ENCODE assay signal across 8 cellular contexts in genomic region chr12:124916370-124917134, GRCh38. TPM values are rescaled to one million over a fixed set of nuclear protein-coding genes. Genes with fewer than 3 reads are reported as not detected.
DNase-seq lines count a peak whose midpoint lies in the region; ATAC-seq and TF ChIP-seq lines count a peak whose summit lies in the region.

No MANE protein-coding gene starts in this region.

- in situ Hi-C loops in KBM-7 (cut with MboI; ENCODE audit: low pct_unique_long_range_greater_than_20kb, low sequenced_read_pairs), result no loop called here
- in situ Hi-C loops in gastrocnemius medialis (cut with MboI; ENCODE audit: low sequenced_read_pairs in 4 of 4), result loop anchor here in 1 of 4 donors (25.0 kb wide), 1 partner anchor 879 kb away; no protein-coding TSS in a partner anchor

- 13 to 16% (median 14%) methylated on average over 5 of the region's 5 CpGs for WGBS in adipose tissue, 3 donors
- 16% methylated on average over 5 of the region's 5 CpGs for WGBS in right cardiac atrium

- ATAC-seq in right cardiac atrium, result peak; percentile 53 to 73
- ATAC-seq in gastrocnemius medialis, result peak; percentile 51
- ATAC-seq in HG03521 (IDR thresholded peaks at IDR 0.05; ENCODE audit: unreplicated experiment), result no peak
- ATAC-seq in HG03139 (IDR thresholded peaks at IDR 0.05; ENCODE audit: unreplicated experiment), result no peak

- H3K27ac ChIP-seq in adipose tissue (ENCODE audit: low read depth, low read length), result peak overlapping the region; percentile 83
- peak overlapping the region; percentile 100 for H3K27ac ChIP-seq in right cardiac atrium (ENCODE audit: low read length)
- H3K27ac ChIP-seq in gastrocnemius medialis, result peak overlapping the region; percentile 98 to 100 (median 98)

- H3K4me3 ChIP-seq in AG10803 (ENCODE audit: low read length) (peak overlapping the region; percentile 99), right cardiac atrium (ENCODE audit: low read length) (peak overlapping the region; percentile 11), gastrocnemius medialis (peak overlapping the region; percentile 76 to 93 (median 82))

- H3K9me3 ChIP-seq in right cardiac atrium (ENCODE audit: control insufficient read depth, low read length) (no peaks in the 10 kb centered on the region), gastrocnemius medialis (no peaks in the 10 kb centered on the region)

- peak; percentile 82 to 88 for TF ChIP-seq POLR2A in gastrocnemius medialis (IDR thresholded peaks at IDR 0.05)

- TF ChIP-seq CTCF in AG10803 (conservative IDR thresholded peaks at IDR 0.05; ENCODE audit: low read length) (no peak), gastrocnemius medialis (IDR thresholded peaks at IDR 0.05 in 4 of 5, conservative IDR thresholded peaks at IDR 0.05 in 1 of 5) (no peak)

- no peaks in the 10 kb centered on the region for H3K27me3 ChIP-seq in right cardiac atrium (ENCODE audit: control insufficient read depth, insufficient read depth)
- no peaks in the 10 kb centered on the region for H3K27me3 ChIP-seq in gastrocnemius medialis

- DNase-seq in AG10803 (ENCODE audit: low read depth) (peak; percentile 93), KBM-7 (peak; percentile 53), right cardiac atrium (peak in 2 of 3 donors; percentile 78 to 84), gastrocnemius medialis (peak; percentile 86 to 91), NCI-H69 (lab: John Stamatoyannopoulos, UW) (no peak)

- H3K4me1 ChIP-seq in right cardiac atrium (ENCODE audit: control insufficient read depth, insufficient read depth, low read length) (peaks cover 10% of the 10 kb centered on the region), gastrocnemius medialis (peaks cover 23 to 36% of the 10 kb centered on the region in 2 donors)

- intact Hi-C loops in right cardiac atrium (cut with DNase I), result no loop called here
- intact Hi-C loops in gastrocnemius medialis (cut with DNase I; ENCODE audit: low total_unique reads), result loop anchor here (10.0 kb wide), 1 partner anchor 522 kb away; no protein-coding TSS in a partner anchor

- peaks cover 2 to 17% of the 10 kb centered on the region in 2 donors for H3K36me3 ChIP-seq in gastrocnemius medialis

RNA-seq across cellular contexts. Expression of gene UBC, which starts 2.1 kb away (rescaled TPM):
- 1,000 to 10,000 TPM in 1 of 3 donors, 100 to 1,000 TPM in 2; 659 to 1,386 (median 902) TPM for polyA plus RNA-seq in adipose tissue
- total RNA-seq in right cardiac atrium, result 1,000 to 10,000 TPM; 1,045 to 1,141 (median 1,055) TPM
- polyA plus RNA-seq in right cardiac atrium, result 1,140 TPM
- over 10,000 TPM in 2 of 4 donors, 1,000 to 10,000 TPM in 2; 3,173 to 12,805 (median 9,048) TPM for total RNA-seq in gastrocnemius medialis

RNA-seq across cellular contexts. Expression of gene SCARB1, which starts 52.9 kb away (rescaled TPM):
- polyA plus RNA-seq in adipose tissue (10 to 100 TPM; 10.1 to 54.9 (median 22.7) TPM), right cardiac atrium (17.0 TPM)
- total RNA-seq in right cardiac atrium (10 to 100 TPM; 15.7 to 22.9 (median 20.0) TPM), gastrocnemius medialis (1 to 10 TPM; 5.4 to 8.7 (median 6.2) TPM)

Comparison
In these comparisons a context has a peak if more than half of its experiments do, and no peak if none do; other contexts are left out.
1. H3K4me3 ChIP-seq: peak in every context shown above with its lines; median percentile 99 in AG10803; 82 in gastrocnemius medialis; 11 in right cardiac atrium.
2. ATAC-seq: peak in right cardiac atrium (2 of 2) and gastrocnemius medialis (2 of 2); none in HG03521 (single experiment) and HG03139 (single experiment).
3. Peak in every context shown above with its lines, with median percentiles within 50 percentile points of each other: H3K27ac ChIP-seq.